8 cellular contexts compared by ENCODE assay signal in the genomic region with DNA sequence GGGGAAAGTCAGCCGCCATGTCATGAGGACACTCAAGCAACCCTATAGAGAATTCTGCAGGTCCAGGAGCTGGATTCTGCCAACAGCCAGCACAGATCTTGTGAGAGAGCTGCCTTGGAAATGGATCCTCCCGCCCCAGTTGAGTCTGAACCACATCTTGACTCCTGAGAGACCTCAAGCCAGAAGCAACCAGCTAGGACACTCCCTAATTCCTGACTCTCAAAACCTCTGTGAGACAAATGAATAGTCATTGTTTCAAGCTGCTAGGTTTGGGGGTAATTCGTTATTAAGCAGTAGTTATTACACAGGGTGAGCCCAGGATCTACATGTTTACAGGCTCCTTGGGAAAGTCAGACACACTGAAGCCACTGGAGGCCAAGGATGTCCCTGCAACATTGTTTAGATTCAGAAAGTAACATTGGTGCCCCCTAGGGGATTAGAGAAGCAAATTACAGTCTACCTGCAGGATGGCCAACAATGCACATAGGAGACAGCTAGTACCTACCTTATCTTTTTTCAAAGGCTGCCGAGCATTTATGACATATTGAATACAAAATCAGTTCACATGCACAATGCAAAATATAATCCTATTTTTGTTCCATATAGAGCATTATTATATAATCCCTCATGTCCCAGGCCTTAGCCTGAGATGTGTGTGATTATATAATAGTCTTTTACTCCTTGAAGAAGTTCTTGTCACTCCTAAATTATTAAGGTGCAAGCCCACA.
DNase-seq lines count a peak whose midpoint lies in the region; ATAC-seq and FAIRE-seq lines count a peak whose summit lies in the region.

No MANE protein-coding gene starts in this region.

- FAIRE-seq in islet of Langerhans (lab: Jason Lieb, UNC) = peak; percentile 93

- peak; percentile 68 for ATAC-seq in HG03159 (IDR thresholded peaks at IDR 0.05; ENCODE audit: unreplicated experiment)

- in situ Hi-C loops in T47D (cut with HindIII; ENCODE audit: low pct_unique_long_range_greater_than_20kb, low sequenced_read_pairs) = no loop called here

- peak; percentile 45 for DNase-seq in EL
- DNase-seq in NCI-H526 treated with DMSO at 0.1 percent for 48 hours (lab: John Stamatoyannopoulos, UW) = peak; percentile 55
- peak; percentile 62 to 78 for DNase-seq in T47D (ENCODE audit: low read depth in 1 of 2, low spot score in 1 of 2)
- DNase-seq in stromal cell of bone marrow (ENCODE audit: low read depth) = peak; percentile 38
- no peak for DNase-seq in stimulated activated CD4-positive, alpha-beta T cell treated with anti-CD3 and anti-CD28 coated beads, Interleukin-4, amount 100 ng/mL, for 4 hours
- no peak for DNase-seq in NK-92 (lab: John Stamatoyannopoulos, UW; ENCODE audit: unreplicated experiment)

Comparison
In these comparisons a context has a peak if more than half of its experiments do, and no peak if none do; other contexts are left out.
1. DNase-seq: peak in EL (single experiment), NCI-H526 treated with DMSO at 0.1 percent for 48 hours (single experiment), T47D (2 of 2) and stromal cell of bone marrow (single experiment); none in stimulated activated CD4-positive, alpha-beta T cell treated with anti-CD3 and anti-CD28 coated beads, Interleukin-4, amount 100 ng/mL, for 4 hours (0 of 2) and NK-92 (single experiment).